Comparison of ENCODE assay signal across 28 cellular contexts in genomic region chr15:29398907-29399306, GRCh38.
"Had no signal": no experiment of that assay in that cellular context is flagged by ENCODE, and none has a peak within 500 bp of the region (broad histone marks: within the 10 kb centered on the region; RNA-seq: fewer than 3 reads in every experiment).

No MANE protein-coding gene starts in this region.

- H3K9me3 ChIP-seq: left lung, lower lobe of right lung, pancreas, prostate gland, testis, thyroid gland, transverse colon, upper lobe of left lung, vagina had no signal

- H3K27ac ChIP-seq: left lung, lower lobe of right lung, pancreas, prostate gland, skin epidermis, testis, thyroid gland, transverse colon, upper lobe of left lung, vagina had no signal

- H3K4me1 ChIP-seq: left lung, lower lobe of right lung, pancreas, prostate gland, testis, upper lobe of left lung, vagina had no signal

- H3K36me3 ChIP-seq: left lung, lower lobe of right lung, pancreas, prostate gland, thyroid gland, transverse colon, upper lobe of left lung, vagina had no signal

- H3K4me3 ChIP-seq: left lung, lower lobe of right lung, pancreas, prostate gland, skin epidermis, testis, thyroid gland, transverse colon, upper lobe of left lung, vagina had no signal

- H3K4me3 Mint-ChIP-seq: immature natural killer cell; naive thymus-derived CD8-positive, alpha-beta T cell; nephron; neural crest cell; stimulated activated naive CD8-positive, alpha-beta T cell treated with anti-CD3 and anti-CD28 coated beads, Interleukin-15, amount 100 ng/mL, for 72 hours had no signal

- H3K27ac Mint-ChIP-seq: immature natural killer cell; naive thymus-derived CD8-positive, alpha-beta T cell; nephron; stimulated activated naive CD8-positive, alpha-beta T cell treated with anti-CD3 and anti-CD28 coated beads, Interleukin-15, amount 100 ng/mL, for 72 hours had no signal

- H3K27me3 ChIP-seq: left lung, pancreas, testis, thyroid gland, transverse colon, upper lobe of left lung, vagina had no signal

- H3K9me3 Mint-ChIP-seq: immature natural killer cell; naive thymus-derived CD8-positive, alpha-beta T cell; nephron; neural crest cell; stimulated activated naive CD8-positive, alpha-beta T cell treated with anti-CD3 and anti-CD28 coated beads, Interleukin-15, amount 100 ng/mL, for 72 hours had no signal

- ATAC-seq: left colon; left lung; lower lobe of right lung; naive thymus-derived CD8-positive, alpha-beta T cell; pancreas; right cardiac atrium; sciatic nerve; stimulated activated naive CD8-positive, alpha-beta T cell treated with anti-CD3 and anti-CD28 coated beads, Interleukin-15, amount 100 ng/mL, for 72 hours had no signal

- H3K36me3 Mint-ChIP-seq: immature natural killer cell; naive thymus-derived CD8-positive, alpha-beta T cell had no signal

- DNase-seq: immature natural killer cell; kidney; left colon; left lung; lower lobe of right lung; mammary epithelial cell; mesenchymal stem cell; naive thymus-derived CD8-positive, alpha-beta T cell; pancreas; posterior cingulate gyrus; retina; right cardiac atrium; stimulated activated CD4-positive, alpha-beta T cell treated with anti-CD3 and anti-CD28 coated beads, Interleukin-12 subunit alpha, Interleukin-12 subunit beta, amount 100 ng/mL, for 4 hours; stimulated activated CD4-positive, alpha-beta T cell treated with anti-CD3 and anti-CD28 coated beads, Interleukin-15, amount 100 ng/mL, for 24 hours; stimulated activated CD4-positive, alpha-beta T cell treated with anti-CD3 and anti-CD28 coated beads, Interleukin-2, amount 100 ng/mL, for 24 hours; stimulated activated CD4-positive, alpha-beta T cell treated with anti-CD3 and anti-CD28 coated beads, Interleukin-4, amount 100 ng/mL, for 1 hour; stimulated activated naive CD4-positive, alpha-beta T cell treated with Interleukin-2 at 50 U/mL for 16 hours; stimulated activated naive CD8-positive, alpha-beta T cell treated with anti-CD3 and anti-CD28 coated beads, Interleukin-15, amount 100 ng/mL, for 72 hours; testis; thyroid gland; transverse colon; upper lobe of left lung had no signal

- H3K4me1 Mint-ChIP-seq: immature natural killer cell; naive thymus-derived CD8-positive, alpha-beta T cell; nephron; neural crest cell; stimulated activated naive CD8-positive, alpha-beta T cell treated with anti-CD3 and anti-CD28 coated beads, Interleukin-15, amount 100 ng/mL, for 72 hours had no signal
